ENCODE assay signal across 10 cellular contexts in the genomic region with DNA sequence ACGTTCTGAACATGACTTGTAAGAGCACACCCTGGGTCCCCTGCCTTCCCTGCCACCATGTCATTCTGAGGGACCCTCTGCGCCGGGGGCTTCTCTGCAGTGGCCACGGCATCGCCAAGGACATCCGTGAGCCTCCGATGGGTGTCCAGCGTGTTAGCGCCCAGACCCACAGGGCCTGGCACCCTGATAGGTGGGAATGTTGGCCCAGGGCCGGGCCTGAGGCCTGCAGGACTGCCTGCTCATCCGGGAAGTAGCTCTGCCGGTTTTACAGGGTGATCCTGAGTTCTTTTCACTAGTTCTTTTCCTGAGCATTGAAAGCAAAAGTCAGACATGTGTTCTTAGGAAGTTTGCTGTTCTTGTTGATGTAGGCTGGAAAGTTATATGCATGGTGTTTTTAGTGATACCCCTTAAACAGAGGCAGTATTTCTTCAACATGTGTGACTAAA. TPM values are rescaled to one million over a fixed set of nuclear protein-coding genes. Genes with fewer than 3 reads are reported as not detected.
DNase-seq lines count a peak whose midpoint lies in the region; ATAC-seq and TF ChIP-seq lines count a peak whose summit lies in the region.
"Had no signal": no experiment of that assay in that cellular context is flagged by ENCODE, and none has a peak within 500 bp of the region (broad histone marks: within the 10 kb centered on the region; RNA-seq: fewer than 3 reads in every experiment).

No MANE protein-coding gene starts in this region.

- H3K4me3 ChIP-seq in HUES64 (ENCODE audit: low read length): no peak overlapping the region
- no peak overlapping the region for H3K4me3 ChIP-seq in brain microvascular endothelial cell (ENCODE audit: low read depth, low read length)
- H3K4me3 ChIP-seq: coronary artery had no signal

- H3K36me3 Mint-ChIP-seq in natural killer cell: peaks cover 26% of the 10 kb centered on the region

- no peaks in the 10 kb centered on the region for H3K27me3 Mint-ChIP-seq in natural killer cell (ENCODE audit: low read depth in 2 of 2)

- TF ChIP-seq CTCF in C4-2B (conservative IDR thresholded peaks at IDR 0.05) (no peak), brain microvascular endothelial cell (IDR thresholded peaks at IDR 0.05; ENCODE audit: low read depth, low read length, missing control alignments) (no peak), natural killer cell (IDR thresholded peaks at IDR 0.05) (no peak), GM13977 (IDR thresholded peaks at IDR 0.05; ENCODE audit: extremely low read depth, insufficient read depth, missing control alignments) (no peak)

- peak overlapping the region; percentile 35 for H3K4me3 Mint-ChIP-seq in natural killer cell

- peak overlapping the region; percentile 87 to 92 for H3K27ac Mint-ChIP-seq in natural killer cell

- intact Hi-C loops in natural killer cell (cut with micrococcal nuclease): loop anchor here (1.0 kb wide), 1 partner anchor 277 kb away; no protein-coding TSS in a partner anchor

- WGBS in HUES64: 93% methylated on average over 12 of the region's 12 CpGs

- H3K27ac ChIP-seq in C4-2B (peak overlapping the region; percentile 25), HUES64 (ENCODE audit: low read depth, low read length) (peak overlapping the region; percentile 70), brain microvascular endothelial cell (peak overlapping the region; percentile 27)
- H3K27ac ChIP-seq: coronary artery had no signal

- H3K27me3 ChIP-seq in HUES64 (ENCODE audit: insufficient read depth, low read length) (no peaks in the 10 kb centered on the region), brain microvascular endothelial cell (replicated peaks) (no peaks in the 10 kb centered on the region)

- H3K9me3 ChIP-seq in HUES64 (ENCODE audit: insufficient read depth, low read depth, low read length): no peaks in the 10 kb centered on the region

- peak overlapping the region; percentile 40 for H3K9ac ChIP-seq in HUES64 (ENCODE audit: low read depth, low read length)

- peaks cover 14% of the 10 kb centered on the region; the same call in 1 of the 2 replicates for H3K4me1 ChIP-seq in HUES64 (ENCODE audit: insufficient read depth, low read length)

- no peak for DNase-seq in brain microvascular endothelial cell
- no peak for DNase-seq in natural killer cell
- no peak for DNase-seq in GDM1 (lab: John Stamatoyannopoulos, UW)
- no peak for DNase-seq in middle frontal gyrus (ENCODE audit: extremely low spot score, low spot score)
- no peak for DNase-seq in NCI-H1092 (lab: John Stamatoyannopoulos, UW)
- no peak for DNase-seq in GM13977 (ENCODE audit: low spot score)
- DNase-seq: NCI-H1048 had no signal

- ATAC-seq in natural killer cell: no peak

- H3K4me1 Mint-ChIP-seq in natural killer cell: peaks cover 63 to 76% of the 10 kb centered on the region in 2 donors

- no peaks in the 10 kb centered on the region for H3K9me3 Mint-ChIP-seq in natural killer cell

- peaks cover 46% of the 10 kb centered on the region for H3K36me3 ChIP-seq in HUES64 (ENCODE audit: insufficient read depth, low read length)
- H3K36me3 ChIP-seq in brain microvascular endothelial cell (replicated peaks): peaks cover 48% of the 10 kb centered on the region

- in situ Hi-C loops in brain microvascular endothelial cell (cut with HindIII; ENCODE audit: low pct_ligation_motif_present, low sequenced_read_pairs): no loop called here
- in situ Hi-C loops in GM13977 (cut with MboI; ENCODE audit: low pct_unique_long_range_greater_than_20kb, low sequenced_read_pairs, unreplicated experiment): no loop called here

RNA-seq across cellular contexts. Expression of a gene that starts 54.5 kb away (rescaled TPM):
- polyA plus RNA-seq in HUES64 (2013, experiment 1 of 2): 6.6 TPM
- polyA plus RNA-seq in HUES64 (2013, experiment 2 of 2): 7.2 TPM
- total RNA-seq in natural killer cell: 10 to 100 TPM; 56.3 to 59.6 (median 57.6) TPM
